ENCODE assay signal across 2 cellular contexts in the genomic region with DNA sequence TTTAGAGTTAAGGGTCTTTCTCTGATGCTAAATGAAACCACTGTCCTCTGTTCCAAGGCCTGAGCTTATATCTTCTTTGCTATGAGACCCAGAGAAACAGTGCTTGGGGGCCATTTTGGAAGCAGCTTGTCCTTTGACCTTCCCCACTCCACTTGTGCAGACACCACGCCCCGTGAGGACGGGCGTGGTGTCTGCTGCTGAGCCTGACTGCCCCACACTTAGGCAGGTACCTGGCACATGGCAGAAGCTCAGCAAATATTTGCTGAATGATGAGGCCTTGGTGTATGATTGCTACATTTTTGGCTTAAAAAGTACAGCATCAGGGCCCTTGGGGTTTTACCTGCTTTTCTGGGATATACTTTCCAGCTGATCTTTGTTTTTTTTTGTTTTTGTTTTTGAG.
TF ChIP-seq lines count a peak whose summit lies in the region.

No MANE protein-coding gene starts in this region.

TF ChIP-seq in A549, 52 proteins besides CTCF, POLR2A, EP300 and RAD21 (continued from another document):
- TF ChIP-seq, protein P1, sequence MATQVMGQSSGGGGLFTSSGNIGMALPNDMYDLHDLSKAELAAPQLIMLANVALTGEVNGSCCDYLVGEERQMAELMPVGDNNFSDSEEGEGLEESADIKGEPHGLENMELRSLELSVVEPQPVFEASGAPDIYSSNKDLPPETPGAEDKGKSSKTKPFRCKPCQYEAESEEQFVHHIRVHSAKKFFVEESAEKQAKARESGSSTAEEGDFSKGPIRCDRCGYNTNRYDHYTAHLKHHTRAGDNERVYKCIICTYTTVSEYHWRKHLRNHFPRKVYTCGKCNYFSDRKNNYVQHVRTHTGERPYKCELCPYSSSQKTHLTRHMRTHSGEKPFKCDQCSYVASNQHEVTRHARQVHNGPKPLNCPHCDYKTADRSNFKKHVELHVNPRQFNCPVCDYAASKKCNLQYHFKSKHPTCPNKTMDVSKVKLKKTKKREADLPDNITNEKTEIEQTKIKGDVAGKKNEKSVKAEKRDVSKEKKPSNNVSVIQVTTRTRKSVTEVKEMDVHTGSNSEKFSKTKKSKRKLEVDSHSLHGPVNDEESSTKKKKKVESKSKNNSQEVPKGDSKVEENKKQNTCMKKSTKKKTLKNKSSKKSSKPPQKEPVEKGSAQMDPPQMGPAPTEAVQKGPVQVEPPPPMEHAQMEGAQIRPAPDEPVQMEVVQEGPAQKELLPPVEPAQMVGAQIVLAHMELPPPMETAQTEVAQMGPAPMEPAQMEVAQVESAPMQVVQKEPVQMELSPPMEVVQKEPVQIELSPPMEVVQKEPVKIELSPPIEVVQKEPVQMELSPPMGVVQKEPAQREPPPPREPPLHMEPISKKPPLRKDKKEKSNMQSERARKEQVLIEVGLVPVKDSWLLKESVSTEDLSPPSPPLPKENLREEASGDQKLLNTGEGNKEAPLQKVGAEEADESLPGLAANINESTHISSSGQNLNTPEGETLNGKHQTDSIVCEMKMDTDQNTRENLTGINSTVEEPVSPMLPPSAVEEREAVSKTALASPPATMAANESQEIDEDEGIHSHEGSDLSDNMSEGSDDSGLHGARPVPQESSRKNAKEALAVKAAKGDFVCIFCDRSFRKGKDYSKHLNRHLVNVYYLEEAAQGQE (IDR thresholded peaks at IDR 0.05), result no peak
- TF ChIP-seq HOXB5 (CRISPR knock-in tag; IDR thresholded peaks at IDR 0.05), result no peak
- TF ChIP-seq JUNB (IDR thresholded peaks at IDR 0.05), result no peak
- no peak for TF ChIP-seq ZFP36 (IDR thresholded peaks at IDR 0.05; ENCODE audit: borderline replicate concordance, partially characterized antibody)
- peak; percentile 13 to 55; a peak in 1 of 4 replicates for TF ChIP-seq CEBPB (IDR thresholded peaks at IDR 0.05)
- peak; percentile 17 for TF ChIP-seq MAFK (IDR thresholded peaks at IDR 0.05; ENCODE audit: partially characterized antibody)
- TF ChIP-seq, protein P2, sequence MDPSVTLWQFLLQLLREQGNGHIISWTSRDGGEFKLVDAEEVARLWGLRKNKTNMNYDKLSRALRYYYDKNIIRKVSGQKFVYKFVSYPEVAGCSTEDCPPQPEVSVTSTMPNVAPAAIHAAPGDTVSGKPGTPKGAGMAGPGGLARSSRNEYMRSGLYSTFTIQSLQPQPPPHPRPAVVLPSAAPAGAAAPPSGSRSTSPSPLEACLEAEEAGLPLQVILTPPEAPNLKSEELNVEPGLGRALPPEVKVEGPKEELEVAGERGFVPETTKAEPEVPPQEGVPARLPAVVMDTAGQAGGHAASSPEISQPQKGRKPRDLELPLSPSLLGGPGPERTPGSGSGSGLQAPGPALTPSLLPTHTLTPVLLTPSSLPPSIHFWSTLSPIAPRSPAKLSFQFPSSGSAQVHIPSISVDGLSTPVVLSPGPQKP (IDR thresholded peaks at IDR 0.05; ENCODE audit: low read depth, low read length), result no peak
- no peak; the same call in 1 of the 2 replicates for TF ChIP-seq MYC (IDR thresholded peaks at IDR 0.05; ENCODE audit: borderline replicate concordance, low read length)
- TF ChIP-seq, protein P3, sequence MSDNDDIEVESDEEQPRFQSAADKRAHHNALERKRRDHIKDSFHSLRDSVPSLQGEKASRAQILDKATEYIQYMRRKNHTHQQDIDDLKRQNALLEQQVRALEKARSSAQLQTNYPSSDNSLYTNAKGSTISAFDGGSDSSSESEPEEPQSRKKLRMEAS (IDR thresholded peaks at IDR 0.05), result peak; percentile 65
- no peak for TF ChIP-seq FOSL2 (IDR thresholded peaks at IDR 0.05)
- peak; percentile 40 for TF ChIP-seq FOSL2 (CRISPR knock-in tag; IDR thresholded peaks at IDR 0.05)
- no peak for TF ChIP-seq KDM5A (IDR thresholded peaks at IDR 0.05)
- TF ChIP-seq, protein P4, sequence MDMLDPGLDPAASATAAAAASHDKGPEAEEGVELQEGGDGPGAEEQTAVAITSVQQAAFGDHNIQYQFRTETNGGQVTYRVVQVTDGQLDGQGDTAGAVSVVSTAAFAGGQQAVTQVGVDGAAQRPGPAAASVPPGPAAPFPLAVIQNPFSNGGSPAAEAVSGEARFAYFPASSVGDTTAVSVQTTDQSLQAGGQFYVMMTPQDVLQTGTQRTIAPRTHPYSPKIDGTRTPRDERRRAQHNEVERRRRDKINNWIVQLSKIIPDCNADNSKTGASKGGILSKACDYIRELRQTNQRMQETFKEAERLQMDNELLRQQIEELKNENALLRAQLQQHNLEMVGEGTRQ (IDR thresholded peaks at IDR 0.05), result no peak
- TF ChIP-seq GATA3 (IDR thresholded peaks at IDR 0.05; ENCODE audit: borderline replicate concordance), result no peak
- TF ChIP-seq JUN (IDR thresholded peaks at IDR 0.05), result 0 out of 5 replicates have a peak, but pooled peaks of 1 of the 2 experiments have one; percentile 8

TF ChIP-seq in GM12878, 131 proteins besides CTCF, POLR2A, EP300 and RAD21 (continued from another document):
- TF ChIP-seq, protein P5, sequence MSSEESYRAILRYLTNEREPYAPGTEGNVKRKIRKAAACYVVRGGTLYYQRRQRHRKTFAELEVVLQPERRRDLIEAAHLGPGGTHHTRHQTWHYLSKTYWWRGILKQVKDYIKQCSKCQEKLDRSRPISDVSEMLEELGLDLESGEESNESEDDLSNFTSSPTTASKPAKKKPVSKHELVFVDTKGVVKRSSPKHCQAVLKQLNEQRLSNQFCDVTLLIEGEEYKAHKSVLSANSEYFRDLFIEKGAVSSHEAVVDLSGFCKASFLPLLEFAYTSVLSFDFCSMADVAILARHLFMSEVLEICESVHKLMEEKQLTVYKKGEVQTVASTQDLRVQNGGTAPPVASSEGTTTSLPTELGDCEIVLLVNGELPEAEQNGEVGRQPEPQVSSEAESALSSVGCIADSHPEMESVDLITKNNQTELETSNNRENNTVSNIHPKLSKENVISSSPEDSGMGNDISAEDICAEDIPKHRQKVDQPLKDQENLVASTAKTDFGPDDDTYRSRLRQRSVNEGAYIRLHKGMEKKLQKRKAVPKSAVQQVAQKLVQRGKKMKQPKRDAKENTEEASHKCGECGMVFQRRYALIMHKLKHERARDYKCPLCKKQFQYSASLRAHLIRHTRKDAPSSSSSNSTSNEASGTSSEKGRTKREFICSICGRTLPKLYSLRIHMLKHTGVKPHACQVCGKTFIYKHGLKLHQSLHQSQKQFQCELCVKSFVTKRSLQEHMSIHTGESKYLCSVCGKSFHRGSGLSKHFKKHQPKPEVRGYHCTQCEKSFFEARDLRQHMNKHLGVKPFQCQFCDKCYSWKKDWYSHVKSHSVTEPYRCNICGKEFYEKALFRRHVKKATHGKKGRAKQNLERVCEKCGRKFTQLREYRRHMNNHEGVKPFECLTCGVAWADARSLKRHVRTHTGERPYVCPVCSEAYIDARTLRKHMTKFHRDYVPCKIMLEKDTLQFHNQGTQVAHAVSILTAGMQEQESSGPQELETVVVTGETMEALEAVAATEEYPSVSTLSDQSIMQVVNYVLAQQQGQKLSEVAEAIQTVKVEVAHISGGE (CRISPR knock-in tag; IDR thresholded peaks at IDR 0.05), result no peak
- TF ChIP-seq YY1 (IDR thresholded peaks at IDR 0.05; ENCODE audit: low read depth, low read length) (0 out of 2 replicates have a peak, but pooled peaks have one; percentile 19), YBX1 (IDR thresholded peaks at IDR 0.05) (no peak), SMAD5 (IDR thresholded peaks at IDR 0.05; ENCODE audit: low read depth) (no peak)
- TF ChIP-seq, protein P6, sequence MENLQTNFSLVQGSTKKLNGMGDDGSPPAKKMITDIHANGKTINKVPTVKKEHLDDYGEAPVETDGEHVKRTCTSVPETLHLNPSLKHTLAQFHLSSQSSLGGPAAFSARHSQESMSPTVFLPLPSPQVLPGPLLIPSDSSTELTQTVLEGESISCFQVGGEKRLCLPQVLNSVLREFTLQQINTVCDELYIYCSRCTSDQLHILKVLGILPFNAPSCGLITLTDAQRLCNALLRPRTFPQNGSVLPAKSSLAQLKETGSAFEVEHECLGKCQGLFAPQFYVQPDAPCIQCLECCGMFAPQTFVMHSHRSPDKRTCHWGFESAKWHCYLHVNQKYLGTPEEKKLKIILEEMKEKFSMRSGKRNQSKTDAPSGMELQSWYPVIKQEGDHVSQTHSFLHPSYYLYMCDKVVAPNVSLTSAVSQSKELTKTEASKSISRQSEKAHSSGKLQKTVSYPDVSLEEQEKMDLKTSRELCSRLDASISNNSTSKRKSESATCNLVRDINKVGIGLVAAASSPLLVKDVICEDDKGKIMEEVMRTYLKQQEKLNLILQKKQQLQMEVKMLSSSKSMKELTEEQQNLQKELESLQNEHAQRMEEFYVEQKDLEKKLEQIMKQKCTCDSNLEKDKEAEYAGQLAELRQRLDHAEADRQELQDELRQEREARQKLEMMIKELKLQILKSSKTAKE (IDR thresholded peaks at IDR 0.05; ENCODE audit: low read depth, poor library complexity, severe bottlenecking), result no peak
- TF ChIP-seq, protein P7, sequence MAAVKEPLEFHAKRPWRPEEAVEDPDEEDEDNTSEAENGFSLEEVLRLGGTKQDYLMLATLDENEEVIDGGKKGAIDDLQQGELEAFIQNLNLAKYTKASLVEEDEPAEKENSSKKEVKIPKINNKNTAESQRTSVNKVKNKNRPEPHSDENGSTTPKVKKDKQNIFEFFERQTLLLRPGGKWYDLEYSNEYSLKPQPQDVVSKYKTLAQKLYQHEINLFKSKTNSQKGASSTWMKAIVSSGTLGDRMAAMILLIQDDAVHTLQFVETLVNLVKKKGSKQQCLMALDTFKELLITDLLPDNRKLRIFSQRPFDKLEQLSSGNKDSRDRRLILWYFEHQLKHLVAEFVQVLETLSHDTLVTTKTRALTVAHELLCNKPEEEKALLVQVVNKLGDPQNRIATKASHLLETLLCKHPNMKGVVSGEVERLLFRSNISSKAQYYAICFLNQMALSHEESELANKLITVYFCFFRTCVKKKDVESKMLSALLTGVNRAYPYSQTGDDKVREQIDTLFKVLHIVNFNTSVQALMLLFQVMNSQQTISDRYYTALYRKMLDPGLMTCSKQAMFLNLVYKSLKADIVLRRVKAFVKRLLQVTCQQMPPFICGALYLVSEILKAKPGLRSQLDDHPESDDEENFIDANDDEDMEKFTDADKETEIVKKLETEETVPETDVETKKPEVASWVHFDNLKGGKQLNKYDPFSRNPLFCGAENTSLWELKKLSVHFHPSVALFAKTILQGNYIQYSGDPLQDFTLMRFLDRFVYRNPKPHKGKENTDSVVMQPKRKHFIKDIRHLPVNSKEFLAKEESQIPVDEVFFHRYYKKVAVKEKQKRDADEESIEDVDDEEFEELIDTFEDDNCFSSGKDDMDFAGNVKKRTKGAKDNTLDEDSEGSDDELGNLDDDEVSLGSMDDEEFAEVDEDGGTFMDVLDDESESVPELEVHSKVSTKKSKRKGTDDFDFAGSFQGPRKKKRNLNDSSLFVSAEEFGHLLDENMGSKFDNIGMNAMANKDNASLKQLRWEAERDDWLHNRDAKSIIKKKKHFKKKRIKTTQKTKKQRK (IDR thresholded peaks at IDR 0.05; ENCODE audit: low read depth, low read length), result no peak
